In the genomic region with DNA sequence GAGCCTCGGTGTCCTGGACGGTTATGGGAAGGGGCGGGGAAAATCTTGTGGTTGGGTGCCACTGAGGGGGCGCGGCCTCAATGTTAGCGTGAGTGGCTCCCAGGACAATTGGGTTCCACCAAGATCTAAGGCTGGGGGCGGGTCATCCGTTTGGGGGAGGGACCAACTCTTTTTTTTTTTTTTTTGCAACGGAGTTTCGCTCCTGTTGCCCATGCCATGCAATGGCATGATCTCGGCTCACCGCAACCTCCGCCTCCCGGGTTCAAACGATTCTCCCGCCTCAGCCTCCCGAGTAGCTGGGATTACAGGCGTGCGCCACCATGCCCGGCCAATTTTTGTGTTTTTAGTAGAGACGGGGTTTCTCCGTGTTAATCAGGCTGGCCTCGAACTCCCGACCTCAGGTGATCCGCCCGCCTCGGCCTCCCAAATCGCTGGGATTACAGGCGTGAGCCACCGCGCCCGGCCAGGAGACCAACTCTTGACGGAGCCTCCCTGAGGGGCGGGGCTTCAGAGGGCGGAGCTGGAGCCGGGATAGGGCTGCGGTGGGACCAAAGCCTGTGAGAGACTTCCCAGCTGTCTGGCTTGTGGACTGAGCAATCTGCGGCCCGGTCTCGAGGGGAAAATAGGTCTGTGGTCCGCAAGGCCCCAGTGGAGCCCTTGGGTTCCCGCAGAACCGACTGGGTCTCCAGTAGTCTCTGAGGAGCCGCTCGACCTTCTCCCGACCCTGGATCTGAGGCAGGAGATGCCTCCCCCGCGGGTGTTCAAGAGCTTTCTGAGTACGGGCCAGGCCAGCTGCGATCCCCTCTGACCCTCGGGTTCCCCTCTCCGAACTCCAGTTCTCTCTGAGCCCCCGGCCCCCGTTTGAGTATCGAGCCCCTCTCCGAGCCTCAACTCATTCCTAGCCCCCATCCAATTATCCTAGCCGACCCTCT, we compare ENCODE assay signal across 1 cellular context.
TF ChIP-seq lines count a peak whose summit lies in the region.

No MANE protein-coding gene starts in this region.

TF ChIP-seq in A549, 52 proteins besides CTCF, POLR2A, EP300 and RAD21 (continued from another document):
- TF ChIP-seq, protein P1, sequence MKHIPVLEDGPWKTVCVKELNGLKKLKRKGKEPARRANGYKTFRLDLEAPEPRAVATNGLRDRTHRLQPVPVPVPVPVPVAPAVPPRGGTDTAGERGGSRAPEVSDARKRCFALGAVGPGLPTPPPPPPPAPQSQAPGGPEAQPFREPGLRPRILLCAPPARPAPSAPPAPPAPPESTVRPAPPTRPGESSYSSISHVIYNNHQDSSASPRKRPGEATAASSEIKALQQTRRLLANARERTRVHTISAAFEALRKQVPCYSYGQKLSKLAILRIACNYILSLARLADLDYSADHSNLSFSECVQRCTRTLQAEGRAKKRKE (CRISPR knock-in tag; IDR thresholded peaks at IDR 0.05; ENCODE audit: low read depth): 0 out of 2 replicates have a peak, but pooled peaks have one; percentile 22
- no peak for TF ChIP-seq CHD4 (IDR thresholded peaks at IDR 0.05; ENCODE audit: borderline replicate concordance)
- TF ChIP-seq JUN (IDR thresholded peaks at IDR 0.05): 0 out of 5 replicates have a peak, but pooled peaks of 1 of the 2 experiments have one; percentile 30
- TF ChIP-seq HOXB5 (CRISPR knock-in tag; IDR thresholded peaks at IDR 0.05): peak; percentile 60; the same call in 1 of the 2 replicates
- TF ChIP-seq GATA3 (IDR thresholded peaks at IDR 0.05; ENCODE audit: borderline replicate concordance): no peak
- TF ChIP-seq TFCP2L1 (CRISPR knock-in tag; IDR thresholded peaks at IDR 0.05): no peak
- TF ChIP-seq, protein P2, sequence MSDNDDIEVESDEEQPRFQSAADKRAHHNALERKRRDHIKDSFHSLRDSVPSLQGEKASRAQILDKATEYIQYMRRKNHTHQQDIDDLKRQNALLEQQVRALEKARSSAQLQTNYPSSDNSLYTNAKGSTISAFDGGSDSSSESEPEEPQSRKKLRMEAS (IDR thresholded peaks at IDR 0.05): peak; percentile 38; the same call in 1 of the 2 replicates
